In genomic region chr14:45083979-45084722, GRCh38 we compare ENCODE assay signal across 1 cellular context.
TF ChIP-seq lines count a peak whose summit lies in the region.

Gene PRPF39 (plus strand): TSS chr14:45084116. CDS start chr14:45095240, 11,124 bp downstream.

TF ChIP-seq in K562, 482 proteins besides CTCF, POLR2A, EP300 and RAD21 (continued from another document and continues in another):
- no peak for TF ChIP-seq CLOCK (CRISPR knock-in tag; IDR thresholded peaks at IDR 0.05; ENCODE audit: borderline replicate concordance)
- TF ChIP-seq MIER1 (IDR thresholded peaks at IDR 0.05; ENCODE audit: low read depth), result no peak
- TF ChIP-seq ZFP1 (CRISPR knock-in tag; IDR thresholded peaks at IDR 0.05), result no peak
- TF ChIP-seq SMAD4 (CRISPR knock-in tag; conservative IDR thresholded peaks at IDR 0.05), result no peak; the same call in 1 of the 2 replicates
- TF ChIP-seq MNT (conservative IDR thresholded peaks at IDR 0.05), result peak; percentile 36 to 72; a peak in 2 of 4 replicates
- no peak for TF ChIP-seq THRA (IDR thresholded peaks at IDR 0.05)
- no peak for TF ChIP-seq HEY1 (CRISPR knock-in tag; IDR thresholded peaks at IDR 0.05; ENCODE audit: borderline replicate concordance)
- TF ChIP-seq USF1 (CRISPR knock-in tag; IDR thresholded peaks at IDR 0.05), result peak; percentile 87
- TF ChIP-seq TRIM24 (IDR thresholded peaks at IDR 0.05), result no peak
- no peak for TF ChIP-seq HDAC8 (tag; IDR thresholded peaks at IDR 0.05)
- no peak for TF ChIP-seq POLR2AphosphoS2 (IDR thresholded peaks at IDR 0.05; ENCODE audit: low read length)
- TF ChIP-seq SAFB2 (IDR thresholded peaks at IDR 0.05; ENCODE audit: borderline replicate concordance, low read depth, low read length, severe bottlenecking), result no peak
- 0 out of 2 replicates have a peak, but pooled peaks have one; percentile 24 for TF ChIP-seq POLR2H (tag; IDR thresholded peaks at IDR 0.05; ENCODE audit: low read depth)
- no peak for TF ChIP-seq ZC3H4 (CRISPR knock-in tag; IDR thresholded peaks at IDR 0.05; ENCODE audit: borderline replicate concordance)
- TF ChIP-seq TFAP4 (CRISPR knock-in tag; IDR thresholded peaks at IDR 0.05; ENCODE audit: borderline replicate concordance), result peak; percentile 69
- TF ChIP-seq SP1 (CRISPR knock-in tag; IDR thresholded peaks at IDR 0.05), result no peak
- peak; percentile 89 for TF ChIP-seq POLR2G (IDR thresholded peaks at IDR 0.05; ENCODE audit: low read depth, low read length)
- no peak for TF ChIP-seq ZSCAN29 (IDR thresholded peaks at IDR 0.05)
- TF ChIP-seq UBTF (IDR thresholded peaks at IDR 0.05; ENCODE audit: borderline replicate concordance in 1 of 2, low read depth in 2 of 2, low read length in 2 of 2), result peak in 1 of 2 experiments; percentile 75; a peak in 1 of 4 replicates
- TF ChIP-seq NKRF (IDR thresholded peaks at IDR 0.05; ENCODE audit: borderline replicate concordance), result 0 out of 2 replicates have a peak, but pooled peaks have one; percentile 18
- TF ChIP-seq TAF1 (IDR thresholded peaks at IDR 0.05; ENCODE audit: control insufficient read depth, extremely low read depth, insufficient read depth, low read length, severe bottlenecking), result peak; percentile 45
- no peak for TF ChIP-seq ZNF224 (CRISPR knock-in tag; IDR thresholded peaks at IDR 0.05)
- no peak for TF ChIP-seq ESRRA (IDR thresholded peaks at IDR 0.05; ENCODE audit: borderline replicate concordance, low read depth)
- TF ChIP-seq HDAC2 (IDR thresholded peaks at IDR 0.05), result no peak
- no peak for TF ChIP-seq SRSF3 (IDR thresholded peaks at IDR 0.05; ENCODE audit: insufficient read depth, low read length)
- TF ChIP-seq ZNF12 (CRISPR knock-in tag; IDR thresholded peaks at IDR 0.05), result no peak
- TF ChIP-seq ZEB2 (IDR thresholded peaks at IDR 0.05), result 0 out of 2 replicates have a peak, but pooled peaks have one; percentile 29
- TF ChIP-seq SMARCC2 (IDR thresholded peaks at IDR 0.05; ENCODE audit: low read depth), result no peak
- TF ChIP-seq E2F4 (CRISPR knock-in tag; IDR thresholded peaks at IDR 0.05; ENCODE audit: low read depth), result no peak
- TF ChIP-seq RERE (CRISPR knock-in tag; IDR thresholded peaks at IDR 0.05; ENCODE audit: borderline replicate concordance), result no peak
- TF ChIP-seq ZHX1 (conservative IDR thresholded peaks at IDR 0.05; ENCODE audit: low read length), result no peak
- no peak for TF ChIP-seq ADNP (tag; IDR thresholded peaks at IDR 0.05)
- TF ChIP-seq ATF7 (IDR thresholded peaks at IDR 0.05), result no peak
- no peak for TF ChIP-seq ARID2 (IDR thresholded peaks at IDR 0.05)
- no peak for TF ChIP-seq MTF1 (CRISPR knock-in tag; IDR thresholded peaks at IDR 0.05; ENCODE audit: borderline replicate concordance)
- TF ChIP-seq MAZ (CRISPR knock-in tag; conservative IDR thresholded peaks at IDR 0.05 in 1 of 2, IDR thresholded peaks at IDR 0.05 in 1 of 2), result no peak; a peak in 1 of 4 replicates
- peak; percentile 27; the same call in 1 of the 2 replicates for TF ChIP-seq CBFA2T2 (conservative IDR thresholded peaks at IDR 0.05)
- TF ChIP-seq ZNF175 (CRISPR knock-in tag; IDR thresholded peaks at IDR 0.05; ENCODE audit: low read depth), result no peak
